28 cellular contexts compared by ENCODE assay signal in genomic region chr6:19918436-19918835, GRCh38.
"Had no signal": no experiment of that assay in that cellular context is flagged by ENCODE, and none has a peak within 500 bp of the region (broad histone marks: within the 10 kb centered on the region; RNA-seq: fewer than 3 reads in every experiment).

No MANE protein-coding gene starts in this region.

- ATAC-seq: effector memory CD8-positive, alpha-beta T cell; esophagus mucosa; foreskin keratinocyte; gastrocnemius medialis; gastroesophageal sphincter; heart left ventricle; heart right ventricle had no signal

- H3K4me3 ChIP-seq: colonic mucosa, coronary artery, dorsolateral prefrontal cortex, esophagus muscularis mucosa, esophagus squamous epithelium, gastrocnemius medialis, gastroesophageal sphincter, heart left ventricle, heart right ventricle had no signal

- DNase-seq: colonic mucosa; cortex of kidney; dermis blood vessel endothelial cell; dorsolateral prefrontal cortex; effector CD4-positive, alpha-beta T cell; effector CD8-positive, alpha-beta T cell; effector memory CD4-positive, alpha-beta T cell; effector memory CD8-positive, alpha-beta T cell; endodermal cell; erythroblast; esophagus squamous epithelium; foreskin fibroblast; foreskin keratinocyte; foreskin melanocyte; gastrocnemius medialis; glutamatergic neuron; head of caudate nucleus; heart left ventricle; heart right ventricle had no signal

- H3K9me3 ChIP-seq: colonic mucosa, esophagus squamous epithelium, gastrocnemius medialis had no signal

- H3K27me3 ChIP-seq: colonic mucosa, dorsolateral prefrontal cortex, esophagus muscularis mucosa, gastrocnemius medialis, gastroesophageal sphincter, heart left ventricle had no signal

- H3K27ac ChIP-seq: colonic mucosa, coronary artery, dorsolateral prefrontal cortex, epithelial cell of prostate, esophagus muscularis mucosa, esophagus squamous epithelium, foreskin keratinocyte, gastrocnemius medialis, gastroesophageal sphincter, heart left ventricle, heart right ventricle had no signal

- FAIRE-seq: colon, endometrium, endothelial cell of umbilical vein, frontal cortex had no signal

- H3K4me1 ChIP-seq: colonic mucosa, esophagus muscularis mucosa, esophagus squamous epithelium, foreskin keratinocyte, gastrocnemius medialis, gastroesophageal sphincter, heart left ventricle, heart right ventricle had no signal

- H3K36me3 ChIP-seq: colonic mucosa, esophagus muscularis mucosa, esophagus squamous epithelium, gastrocnemius medialis, gastroesophageal sphincter, heart left ventricle, heart right ventricle had no signal
